17 cellular contexts compared by ENCODE assay signal in the genomic region with DNA sequence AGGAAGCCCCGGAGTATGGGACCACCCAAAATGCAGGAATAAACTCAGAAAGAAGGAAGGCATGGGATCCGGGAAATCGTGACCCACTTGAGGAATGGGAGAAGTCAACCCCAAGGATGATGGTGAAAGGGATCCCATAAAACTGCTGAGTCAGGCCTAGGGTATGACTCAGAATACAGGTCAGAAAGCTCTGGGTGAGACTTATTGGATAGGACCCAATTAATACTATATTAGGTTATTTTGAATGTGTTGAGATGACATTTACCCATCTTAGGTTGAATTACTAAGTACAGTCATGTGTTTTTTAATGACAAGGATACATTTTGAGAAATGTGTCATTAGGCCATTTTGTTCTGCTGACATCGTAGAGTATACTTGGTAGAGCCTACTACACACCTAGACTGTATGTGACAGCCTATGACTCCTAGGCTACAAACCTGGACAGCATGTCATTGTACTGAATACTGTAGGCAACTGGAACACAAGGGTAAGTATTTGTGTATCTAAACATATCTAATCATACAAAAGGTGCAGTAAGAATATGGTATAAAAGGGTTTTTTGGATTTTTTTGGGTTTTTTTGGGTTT. TPM values are rescaled to one million over a fixed set of nuclear protein-coding genes. Genes with fewer than 3 reads are reported as not detected.
DNase-seq lines count a peak whose midpoint lies in the region; ATAC-seq, FAIRE-seq and TF ChIP-seq lines count a peak whose summit lies in the region.
"Had no signal": no experiment of that assay in that cellular context is flagged by ENCODE, and none has a peak within 500 bp of the region (broad histone marks: within the 10 kb centered on the region; RNA-seq: fewer than 3 reads in every experiment).

No MANE protein-coding gene starts in this region.

- H3K9me3 ChIP-seq in breast epithelium (no peaks in the 10 kb centered on the region), mammary epithelial cell (replicated peaks; ENCODE audit: insufficient read depth, low read length) (no peaks in the 10 kb centered on the region), T-helper 17 cell (ENCODE audit: control insufficient read depth, low read length, poor library complexity, severe bottlenecking) (no peaks in the 10 kb centered on the region)

- TF ChIP-seq CTCF in MCF 10A (IDR thresholded peaks at IDR 0.05; ENCODE audit: unreplicated experiment) (no peak), breast epithelium (IDR thresholded peaks at IDR 0.05) (no peak), mammary epithelial cell (conservative IDR thresholded peaks at IDR 0.05 in 1 of 2, IDR thresholded peaks at IDR 0.05 in 1 of 2; ENCODE audit: extremely low read depth in 1 of 2, insufficient read depth in 1 of 2, low read depth in 1 of 2, low read length in 2 of 2) (no peak), HFFc6 (IDR thresholded peaks at IDR 0.05) (no peak)

- H3K36me3 Mint-ChIP-seq in MCF 10A (ENCODE audit: insufficient read depth, unreplicated experiment): no peaks in the 10 kb centered on the region
- peaks cover 5% of the 10 kb centered on the region; the same call in 1 of the 2 replicates for H3K36me3 Mint-ChIP-seq in HFFc6 (ENCODE audit: low read depth)
- peaks cover 3% of the 10 kb centered on the region for H3K36me3 Mint-ChIP-seq in T-helper 17 cell (ENCODE audit: low read depth)

- H3K4me2 ChIP-seq in mammary epithelial cell (ENCODE audit: insufficient read depth, low read depth, low read length): no peak overlapping the region

- H3K27ac ChIP-seq in breast epithelium (no peak overlapping the region), mammary epithelial cell (ENCODE audit: insufficient read depth, low read depth, low read length) (no peak overlapping the region)

- H2AFZ ChIP-seq in mammary epithelial cell (ENCODE audit: low read depth, low read length): no peak overlapping the region

- ATAC-seq in T-helper 17 cell: no peak
- ATAC-seq in GM21423 (IDR thresholded peaks at IDR 0.05; ENCODE audit: unreplicated experiment): no peak
- ATAC-seq: HCT116 had no signal

- H3K9me3 Mint-ChIP-seq in MCF 10A (ENCODE audit: unreplicated experiment) (no peaks in the 10 kb centered on the region), HFFc6 (no peaks in the 10 kb centered on the region)

- H3K4me3 Mint-ChIP-seq in MCF 10A (ENCODE audit: unreplicated experiment) (no peak overlapping the region), HFFc6 (no peak overlapping the region), T-helper 17 cell (no peak overlapping the region)

- H4K20me1 ChIP-seq in mammary epithelial cell (ENCODE audit: insufficient read depth, low read length): no peaks in the 10 kb centered on the region

- H3K4me3 ChIP-seq in breast epithelium: no peak overlapping the region
- no peak overlapping the region for H3K4me3 ChIP-seq in mammary epithelial cell (replicated peaks in 1 of 3; ENCODE audit: insufficient read depth in 1 of 3, low read depth in 2 of 3, low read length in 3 of 3)

- H3K4me1 ChIP-seq in breast epithelium (no peaks in the 10 kb centered on the region), mammary epithelial cell (ENCODE audit: insufficient read depth, low read length) (no peaks in the 10 kb centered on the region)

- POLR2A ChIA-PET in MCF 10A (lab: Yijun Ruan, JAX): interaction anchor here (0.6 kb wide), 1 partner anchor 12 kb away, joined by 3 read pairs; no protein-coding TSS in a partner anchor

- H3K9ac ChIP-seq in mammary epithelial cell (ENCODE audit: insufficient read depth, low read length): no peak overlapping the region

- peak; percentile 49 for FAIRE-seq in HTR-8/SVneo (lab: Jason Lieb, UNC)

- BruUV-seq in MCF 10A (replicated peaks; lab: Mats Ljungman, UMichigan) (no TSS peak), mammary epithelial cell (replicated peaks; lab: Mats Ljungman, UMichigan) (no TSS peak)

- H3K79me2 ChIP-seq in mammary epithelial cell (ENCODE audit: insufficient read depth, low read length): no peaks in the 10 kb centered on the region

- H3K4me1 Mint-ChIP-seq in MCF 10A (ENCODE audit: insufficient read depth, unreplicated experiment) (no peaks in the 10 kb centered on the region), HFFc6 (ENCODE audit: low read depth) (peaks cover 21% of the 10 kb centered on the region), T-helper 17 cell (peaks cover 4% of the 10 kb centered on the region)

- H3K36me3 ChIP-seq in breast epithelium (no peaks in the 10 kb centered on the region), mammary epithelial cell (ENCODE audit: insufficient read depth, low read length) (no peaks in the 10 kb centered on the region)

- CTCF ChIA-PET in MCF 10A (lab: Yijun Ruan, JAX) (interaction anchor here (0.7 to 1.5 kb wide), 3 partner anchors 9 to 72 kb away, joined by 3 read pairs; no protein-coding TSS in a partner anchor), mammary epithelial cell (lab: Charles Lee; ENCODE audit: low non-redundant PET) (no interaction called here)

- 95% methylated on average over 4 of the region's 4 CpGs for WGBS in mammary epithelial cell (ENCODE audit: low coverage, missing lambda C conversion rate)

- dilution Hi-C loops in mammary epithelial cell (cut with HindIII; ENCODE audit: low sequenced_read_pairs): no loop called here

- DNase-seq in MCF 10A (ENCODE audit: unreplicated experiment) (peak; percentile 57), breast epithelium (ENCODE audit: low spot score in 2 of 2) (no peak), HTR-8/SVneo (ENCODE audit: insufficient read length, low spot score) (no peak), mammary epithelial cell (peak; percentile 42), renal cortical epithelial cell (ENCODE audit: low read depth) (peak; percentile 45), HFFc6 (no peak), T-helper 17 cell (no peak)
- DNase-seq: C1 segment of cervical spinal cord, DMS 273 treated with DMSO at 0.1 percent for 48 hours, EL, Kasumi-1, NCI-H1417, NCI-H187 treated with DMSO at 0.1 percent for 48 hours, NCI-H748 treated with DMSO at 0.1 percent for 48 hours, OCI-M1 had no signal

- H3K27ac Mint-ChIP-seq in MCF 10A (ENCODE audit: low read depth, unreplicated experiment): no peak overlapping the region
- no peak overlapping the region for H3K27ac Mint-ChIP-seq in HFFc6
- H3K27ac Mint-ChIP-seq in T-helper 17 cell: no peak overlapping the region

- in situ Hi-C loops in mammary epithelial cell (cut with MboI; ENCODE audit: low sequenced_read_pairs in 2 of 2): no loop called here

- intact Hi-C loops in MCF 10A (cut with micrococcal nuclease): no loop called here
- intact Hi-C loops in breast epithelium (cut with DNase I; ENCODE audit: low total_unique reads): no loop called here
- intact Hi-C loops in mammary epithelial cell (cut with micrococcal nuclease): no loop called here

- no peak for TF ChIP-seq POLR2A in breast epithelium (IDR thresholded peaks at IDR 0.05)

- H3K27me3 ChIP-seq in breast epithelium (no peaks in the 10 kb centered on the region), mammary epithelial cell (ENCODE audit: insufficient read depth, low read length) (no peaks in the 10 kb centered on the region)

- no peaks in the 10 kb centered on the region for H3K27me3 Mint-ChIP-seq in MCF 10A (ENCODE audit: insufficient read depth, unreplicated experiment)
- H3K27me3 Mint-ChIP-seq in HFFc6 (ENCODE audit: insufficient read depth): no peaks in the 10 kb centered on the region
- H3K27me3 Mint-ChIP-seq in T-helper 17 cell: peaks cover 5% of the 10 kb centered on the region

RNA-seq across cellular contexts. Expression of gene HIVEP1, which starts 17.1 kb away (rescaled TPM):
- total RNA-seq in MCF 10A (2022) (19.1 and 27.0 TPM in 2 replicates), breast epithelium (10 to 100 TPM; 24.8 to 41.3 (median 27.2) TPM), mammary epithelial cell (10 to 100 TPM; 28.5 to 34.8 TPM), renal cortical epithelial cell (13.0 and 15.2 TPM in 2 replicates), T-helper 17 cell (10 to 100 TPM; 63.4 to 70.0 TPM)
- 14.8 TPM for polyA plus RNA-seq in mammary epithelial cell
- polyA minus RNA-seq in mammary epithelial cell: 31.6 TPM
- total RNA-seq in HFFc6 (2021; fragmentation: NEBNext Ultra II Directional; extraction: Animal tissue kit (Norgen Biotek cat#: 25700)): 10 to 100 TPM; 10.3 to 19.9 (median 11.8) TPM

Comparison
In these comparisons a context has a peak if more than half of its experiments do, and no peak if none do; other contexts are left out.
1. DNase-seq: peak in MCF 10A (single experiment), mammary epithelial cell (single experiment) and renal cortical epithelial cell (single experiment); none in breast epithelium (0 of 2), HTR-8/SVneo (single experiment), HFFc6 (single experiment) and T-helper 17 cell (0 of 3).